Comparison of ENCODE assay signal across 36 cellular contexts in genomic region chr5:17233488-17233887, GRCh38. TPM values are rescaled to one million over a fixed set of nuclear protein-coding genes. Genes with fewer than 3 reads are reported as not detected.
DNase-seq lines count a peak whose midpoint lies in the region; ATAC-seq, FAIRE-seq and TF ChIP-seq lines count a peak whose summit lies in the region.
"Had no signal": no experiment of that assay in that cellular context is flagged by ENCODE, and none has a peak within 500 bp of the region (broad histone marks: within the 10 kb centered on the region; RNA-seq: fewer than 3 reads in every experiment).

No MANE protein-coding gene starts in this region.

- H3K27me3 Mint-ChIP-seq in naive thymus-derived CD8-positive, alpha-beta T cell: peaks cover 3 to 31% (median 6%) of the 10 kb centered on the region in 5 donors
- H3K27me3 Mint-ChIP-seq: activated CD4-positive, alpha-beta T cell treated with anti-CD3 and anti-CD28 coated beads, Interleukin-2, amount 10 ng/mL, durations not matched to agents 7 days and 5 days; progenitor cell of endocrine pancreas had no signal

- no peak for TF ChIP-seq CTCF in HEK293 (tag by site-specific recombination; IDR thresholded peaks at IDR 0.05)
- TF ChIP-seq CTCF in fibroblast of mammary gland (conservative IDR thresholded peaks at IDR 0.05; ENCODE audit: control insufficient read depth, insufficient read depth, low read depth, low read length): no peak

- H3K36me3 ChIP-seq in HEK293 (ENCODE audit: control insufficient read depth in 2 of 2, insufficient read depth in 1 of 2, low read length in 2 of 2) (peaks cover 16 to 35% of the 10 kb centered on the region in 2 experiments), skeletal muscle satellite cell (ENCODE audit: insufficient read depth, low read length) (peaks cover 20% of the 10 kb centered on the region)
- H3K36me3 ChIP-seq: ascending aorta, left ventricle myocardium inferior, right lobe of liver, upper lobe of right lung, WERI-Rb-1 had no signal

- CTCF ChIA-PET in HEK293 (lab: Yijun Ruan, JAX): no interaction called here

- H3K4me3 Mint-ChIP-seq in naive thymus-derived CD8-positive, alpha-beta T cell: no peak overlapping the region
- H3K4me3 Mint-ChIP-seq: activated CD4-positive, alpha-beta T cell treated with anti-CD3 and anti-CD28 coated beads, Interleukin-2, amount 10 ng/mL, durations not matched to agents 7 days and 5 days; activated naive CD8-positive, alpha-beta T cell treated with anti-CD3 and anti-CD28 coated beads for 36 hours; activated T-cell treated with anti-CD3 and anti-CD28 coated beads, Interleukin-2, amount 50 U/mL, for 24 hours had no signal

- ATAC-seq in naive thymus-derived CD8-positive, alpha-beta T cell: no peak
- ATAC-seq: upper lobe of right lung had no signal

- peak overlapping the region; percentile 11 for H3K4me2 ChIP-seq in skeletal muscle satellite cell (ENCODE audit: low read length)
- H3K4me2 ChIP-seq: BLaER1 treated with 17β-estradiol and CSF1 and Interleukin-3, amounts not matched to agents 10 nM and 100 nM had no signal

- no peak overlapping the region for H3K27ac ChIP-seq in HEK293 (ENCODE audit: extremely low read depth, low read depth, low read length)
- H3K27ac ChIP-seq: ascending aorta; BLaER1 treated with 17β-estradiol and CSF1 and Interleukin-3, amounts not matched to agents 10 nM and 100 nM; coronary artery; GM23248; left ventricle myocardium inferior; right lobe of liver; SJSA1; upper lobe of right lung; WERI-Rb-1 had no signal

- H3K27me3 ChIP-seq in skeletal muscle satellite cell (ENCODE audit: control insufficient read depth, insufficient read depth, low read length): no peaks in the 10 kb centered on the region
- H3K27me3 ChIP-seq: ascending aorta; BLaER1 treated with 17β-estradiol and CSF1 and Interleukin-3, amounts not matched to agents 10 nM and 100 nM; right lobe of liver; SJSA1; upper lobe of right lung had no signal

- H3K9ac ChIP-seq in skeletal muscle satellite cell (ENCODE audit: low read depth, low read length): no peak overlapping the region
- H3K9ac ChIP-seq: BLaER1 treated with 17β-estradiol and CSF1 and Interleukin-3, amounts not matched to agents 10 nM and 100 nM; GM23248 had no signal

- POLR2A ChIA-PET in HEK293 (lab: Yijun Ruan, JAX): interaction anchor here (1.6 kb wide), 1 partner anchor 206 kb away, joined by 4 read pairs; no protein-coding TSS in a partner anchor
- POLR2A ChIA-PET in naive thymus-derived CD8-positive, alpha-beta T cell (lab: Charles Lee): no interaction called here

- peaks cover 27% of the 10 kb centered on the region for H3K4me1 ChIP-seq in HEK293 (ENCODE audit: control insufficient read depth, insufficient read depth, low read length)
- peaks cover 50% of the 10 kb centered on the region for H3K4me1 ChIP-seq in skeletal muscle satellite cell (ENCODE audit: control insufficient read depth, insufficient read depth, low read length)
- H3K4me1 ChIP-seq: left ventricle myocardium inferior, right lobe of liver, upper lobe of right lung had no signal

- H3K4me1 Mint-ChIP-seq in naive thymus-derived CD8-positive, alpha-beta T cell: peaks cover 0 to 24% (median 0%) of the 10 kb centered on the region in 4 donors

- no peak overlapping the region for H3K27ac Mint-ChIP-seq in naive thymus-derived CD8-positive, alpha-beta T cell
- H3K27ac Mint-ChIP-seq: activated CD4-positive, alpha-beta T cell treated with anti-CD3 and anti-CD28 coated beads, Interleukin-2, amount 10 ng/mL, durations not matched to agents 7 days and 5 days; activated naive CD8-positive, alpha-beta T cell treated with anti-CD3 and anti-CD28 coated beads for 36 hours; activated T-cell treated with anti-CD3 and anti-CD28 coated beads, Interleukin-2, amount 50 U/mL, for 24 hours; progenitor cell of endocrine pancreas had no signal

- H3K9me3 Mint-ChIP-seq in naive thymus-derived CD8-positive, alpha-beta T cell: peaks cover 0 to 8% (median 0%) of the 10 kb centered on the region in 9 donors
- H3K9me3 Mint-ChIP-seq: activated CD4-positive, alpha-beta T cell treated with anti-CD3 and anti-CD28 coated beads, Interleukin-2, amount 10 ng/mL, durations not matched to agents 7 days and 5 days; activated naive CD8-positive, alpha-beta T cell treated with anti-CD3 and anti-CD28 coated beads for 36 hours; activated T-cell treated with anti-CD3 and anti-CD28 coated beads, Interleukin-2, amount 50 U/mL, for 24 hours had no signal

- H3K9me3 ChIP-seq in HEK293 (ENCODE audit: control insufficient read depth, insufficient read depth, low read depth, low read length) (no peaks in the 10 kb centered on the region; the same call in 1 of the 2 replicates), skeletal muscle satellite cell (replicated peaks; ENCODE audit: low read length) (no peaks in the 10 kb centered on the region)
- H3K9me3 ChIP-seq: ascending aorta, left ventricle myocardium inferior, right lobe of liver, SJSA1, upper lobe of right lung had no signal

- FAIRE-seq in RCC 7860 (lab: Jason Lieb, UNC): no peak
- FAIRE-seq: G401.6, keratinocyte had no signal

- H3K36me3 Mint-ChIP-seq in naive thymus-derived CD8-positive, alpha-beta T cell: no peaks in the 10 kb centered on the region
- H3K36me3 Mint-ChIP-seq: activated naive CD8-positive, alpha-beta T cell treated with anti-CD3 and anti-CD28 coated beads for 36 hours had no signal

- no peak overlapping the region for H3K4me3 ChIP-seq in HEK293 (ENCODE audit: low read depth, low read length)
- no peak overlapping the region for H3K4me3 ChIP-seq in fibroblast of mammary gland (ENCODE audit: control insufficient read depth, low read depth, low read length)
- no peak overlapping the region for H3K4me3 ChIP-seq in skeletal muscle satellite cell (ENCODE audit: low read length)
- H3K4me3 ChIP-seq: ascending aorta; BLaER1 treated with 17β-estradiol and CSF1 and Interleukin-3, amounts not matched to agents 10 nM and 100 nM; coronary artery; GM23248; left ventricle myocardium inferior; right lobe of liver; SJSA1; upper lobe of right lung had no signal

- DNase-seq in RCC 7860 (ENCODE audit: low spot score) (peak; percentile 32), fibroblast of mammary gland (ENCODE audit: low read depth) (peak; percentile 84), NCI-H748 (lab: John Stamatoyannopoulos, UW; ENCODE audit: unreplicated experiment) (no peak), H4 (ENCODE audit: low spot score) (no peak), NCI-H146 (lab: John Stamatoyannopoulos, UW) (no peak)
- DNase-seq in naive thymus-derived CD8-positive, alpha-beta T cell: no peak
- DNase-seq: activated CD4-positive, alpha-beta T cell treated with anti-CD3 and anti-CD28 coated beads, Interleukin-2, amount 10 ng/mL, durations not matched to agents 7 days and 5 days; activated gamma-delta T cell; activated naive CD8-positive, alpha-beta T cell treated with anti-CD3 and anti-CD28 coated beads for 36 hours; activated T-cell treated with anti-CD3 and anti-CD28 coated beads, Interleukin-2, amount 50 U/mL, for 24 hours; COR-L47; DMS53; effector memory CD4-positive, alpha-beta T cell; GM23248; head of caudate nucleus; left ventricle myocardium inferior; NCI-H1105; NCI-H2081 treated with DMSO at 0.1 percent for 48 hours; NCI-H2227 treated with DMSO at 0.1 percent for 48 hours; NCI-H69; right lobe of liver; stimulated activated CD4-positive, alpha-beta T cell treated with anti-CD3 and anti-CD28 coated beads, Interleukin-15, amount 100 ng/mL, for 24 hours; stimulated activated CD4-positive, alpha-beta T cell treated with anti-CD3 and anti-CD28 coated beads, Interleukin-4, amount 100 ng/mL, for 4 hours; T-helper 9 cell; upper lobe of right lung; WERI-Rb-1 had no signal

TF ChIP-seq in HEK293, 187 proteins besides CTCF, POLR2A, EP300 and RAD21:
- 0 out of 2 replicates have a peak, but pooled peaks have one; percentile 14 for TF ChIP-seq ZNF629 (tag by site-specific recombination; IDR thresholded peaks at IDR 0.05)
- TF ChIP-seq, protein P1, sequence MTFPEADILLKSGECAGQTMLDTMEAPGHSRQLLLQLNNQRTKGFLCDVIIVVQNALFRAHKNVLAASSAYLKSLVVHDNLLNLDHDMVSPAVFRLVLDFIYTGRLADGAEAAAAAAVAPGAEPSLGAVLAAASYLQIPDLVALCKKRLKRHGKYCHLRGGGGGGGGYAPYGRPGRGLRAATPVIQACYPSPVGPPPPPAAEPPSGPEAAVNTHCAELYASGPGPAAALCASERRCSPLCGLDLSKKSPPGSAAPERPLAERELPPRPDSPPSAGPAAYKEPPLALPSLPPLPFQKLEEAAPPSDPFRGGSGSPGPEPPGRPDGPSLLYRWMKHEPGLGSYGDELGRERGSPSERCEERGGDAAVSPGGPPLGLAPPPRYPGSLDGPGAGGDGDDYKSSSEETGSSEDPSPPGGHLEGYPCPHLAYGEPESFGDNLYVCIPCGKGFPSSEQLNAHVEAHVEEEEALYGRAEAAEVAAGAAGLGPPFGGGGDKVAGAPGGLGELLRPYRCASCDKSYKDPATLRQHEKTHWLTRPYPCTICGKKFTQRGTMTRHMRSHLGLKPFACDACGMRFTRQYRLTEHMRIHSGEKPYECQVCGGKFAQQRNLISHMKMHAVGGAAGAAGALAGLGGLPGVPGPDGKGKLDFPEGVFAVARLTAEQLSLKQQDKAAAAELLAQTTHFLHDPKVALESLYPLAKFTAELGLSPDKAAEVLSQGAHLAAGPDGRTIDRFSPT (tag by site-specific recombination; IDR thresholded peaks at IDR 0.05): no peak
- peak; percentile 74; the same call in 1 of the 2 replicates for TF ChIP-seq OSR2 (tag by site-specific recombination; IDR thresholded peaks at IDR 0.05)

RNA-seq across cellular contexts. Expression of gene BASP1, which starts 16.1 kb away (rescaled TPM):
- total RNA-seq in skeletal muscle satellite cell (2012; rRNA removed): 57.0 and 75.8 TPM in 2 replicates
- total RNA-seq in naive thymus-derived CD8-positive, alpha-beta T cell: 1 to 10 TPM; 1.5 to 2.4 TPM
- under 1 TPM in 2 of 3 donors, not detected in 1; 0.09 to 0.16 TPM for polyA plus RNA-seq in naive thymus-derived CD8-positive, alpha-beta T cell
- total RNA-seq in H4 (2014; rRNA removed; shearing (Covaris generic)): 117 and 142 TPM in 2 replicates
- total RNA-seq: HT-29 had no signal

Comparison
In these comparisons a context has a peak if more than half of its experiments do, and no peak if none do; other contexts are left out.
1. DNase-seq: peak in RCC 7860 (single experiment) and fibroblast of mammary gland (single experiment); none in naive thymus-derived CD8-positive, alpha-beta T cell (0 of 10), NCI-H748 (single experiment), H4 (single experiment) and NCI-H146 (single experiment).
2. RNA of gene BASP1, which starts 16.1 kb away (total RNA-seq): 117 to 142 TPM in H4; 1.5 to 2.4 TPM in naive thymus-derived CD8-positive, alpha-beta T cell; every median in the first group is over 10 times any median in the second.